ENCODE assay signal across 22 cellular contexts in genomic region chr2:175039490-175039889, GRCh38.
"Had no signal": no experiment of that assay in that cellular context is flagged by ENCODE, and none has a peak within 500 bp of the region (broad histone marks: within the 10 kb centered on the region; RNA-seq: fewer than 3 reads in every experiment).

No MANE protein-coding gene starts in this region.

- H3K36me3 ChIP-seq: MG63, SJSA1 had no signal

- H3K27ac ChIP-seq: SJSA1, SK-N-MC had no signal

- DNase-seq: Karpas-422, KBM-7, MG63, NCI-H1092, NCI-H1105 treated with DMSO at 0.1 percent for 48 hours, NCI-H1417 treated with DMSO at 0.1 percent for 48 hours, NCI-H146, NCI-H1694 treated with DMSO at 0.1 percent for 48 hours, NCI-H1930, NCI-H2081, NCI-H2107, NCI-H2227 treated with DMSO at 0.1 percent for 48 hours, NCI-H524, NCI-H526 treated with DMSO at 0.1 percent for 48 hours, NCI-H748 treated with DMSO at 0.1 percent for 48 hours, Right ventricle myocardium superior, RPMI8226, SIG-M5, SW 1271 had no signal

- FAIRE-seq: RCC 7860 had no signal

- H3K4me3 ChIP-seq: MG63, SJSA1, SK-N-MC had no signal

- H3K27me3 ChIP-seq: MG63, SJSA1 had no signal

- H3K9me3 ChIP-seq: MG63, SJSA1 had no signal
